In genomic region chr11:60785136-60785535, GRCh38 we compare ENCODE assay signal across 20 cellular contexts. TPM values are rescaled to one million over a fixed set of nuclear protein-coding genes. Genes with fewer than 3 reads are reported as not detected.
DNase-seq lines count a peak whose midpoint lies in the region; ATAC-seq and TF ChIP-seq lines count a peak whose summit lies in the region.
"Had no signal": no experiment of that assay in that cellular context is flagged by ENCODE, and none has a peak within 500 bp of the region (broad histone marks: within the 10 kb centered on the region; RNA-seq: fewer than 3 reads in every experiment).

Gene MS4A10 (plus strand): TSS chr11:60785333. CDS start chr11:60790336, 5,003 bp downstream.

- H3K9me3 ChIP-seq in Caco-2 (no peaks in the 10 kb centered on the region), colonic mucosa (no peaks in the 10 kb centered on the region), liver (ENCODE audit: control insufficient read depth in 4 of 4, low read length in 3 of 4) (peaks cover 0 to 2% (median 0%) of the 10 kb centered on the region in 4 donors)
- no peaks in the 10 kb centered on the region for H3K9me3 ChIP-seq in CD4-positive, alpha-beta T cell (ENCODE audit: control insufficient read depth, low read length)

- no peak for TF ChIP-seq CTCF in Caco-2 (IDR thresholded peaks at IDR 0.05; ENCODE audit: insufficient read depth in 1 of 2, low read depth in 1 of 2, low read length in 1 of 2, severe bottlenecking in 1 of 2, unreplicated experiment in 1 of 2)
- no peak for TF ChIP-seq CTCF in colonic mucosa (IDR thresholded peaks at IDR 0.05)
- no peak for TF ChIP-seq CTCF in liver (IDR thresholded peaks at IDR 0.05; ENCODE audit: low read depth, low read length, missing input control)
- TF ChIP-seq CTCF in CD4-positive, alpha-beta T cell (IDR thresholded peaks at IDR 0.05) = no peak

- H3K4me1 ChIP-seq in Caco-2 (peaks cover 8% of the 10 kb centered on the region; the same call in 1 of the 2 replicates), colonic mucosa (no peaks in the 10 kb centered on the region), liver (ENCODE audit: control insufficient read depth in 4 of 4, insufficient read depth in 4 of 4, low read length in 3 of 4) (no peaks in the 10 kb centered on the region)

- no peak for ATAC-seq in CD4-positive, alpha-beta T cell (ENCODE audit: poor library complexity)

- H3K27me3 ChIP-seq in Caco-2 (replicated peaks; ENCODE audit: control insufficient read depth, insufficient read depth, low read length) = no peaks in the 10 kb centered on the region
- H3K27me3 ChIP-seq in colonic mucosa = no peaks in the 10 kb centered on the region
- H3K27me3 ChIP-seq in liver (ENCODE audit: control insufficient read depth in 4 of 4, insufficient read depth in 4 of 4, low read length in 3 of 4) = no peaks in the 10 kb centered on the region
- no peaks in the 10 kb centered on the region for H3K27me3 ChIP-seq in CD4-positive, alpha-beta T cell (ENCODE audit: control insufficient read depth, insufficient read depth, low read length)

- H3K27me3 Mint-ChIP-seq in Caco-2 (ENCODE audit: insufficient read depth, unreplicated experiment) = no peaks in the 10 kb centered on the region
- H3K27me3 Mint-ChIP-seq in CD4-positive, alpha-beta T cell = no peaks in the 10 kb centered on the region
- H3K27me3 Mint-ChIP-seq: IgD-negative memory B cell had no signal

- BruUV-seq in Caco-2 (replicated peaks; lab: Mats Ljungman, UMichigan) = no TSS peak

- WGBS in liver = 40% methylated on average over 9 of the region's 9 CpGs

- H3K4me1 Mint-ChIP-seq in Caco-2 (ENCODE audit: low read depth, unreplicated experiment) = no peaks in the 10 kb centered on the region
- no peaks in the 10 kb centered on the region for H3K4me1 Mint-ChIP-seq in CD4-positive, alpha-beta T cell (ENCODE audit: low read depth)
- H3K4me1 Mint-ChIP-seq: H9, IgD-negative memory B cell had no signal

- no peak within 1 kb of the TSS for H3K27ac Mint-ChIP-seq in Caco-2 (ENCODE audit: unreplicated experiment)
- H3K27ac Mint-ChIP-seq in CD4-positive, alpha-beta T cell = no peak within 1 kb of the TSS
- H3K27ac Mint-ChIP-seq: IgD-negative memory B cell had no signal

- H3K27ac ChIP-seq in colonic mucosa (no peak within 1 kb of the TSS), liver (ENCODE audit: low read depth in 1 of 2, low read length in 2 of 2) (no peak within 1 kb of the TSS)
- H3K27ac ChIP-seq in CD4-positive, alpha-beta T cell (ENCODE audit: low read depth, low read length) = no peak within 1 kb of the TSS

- H3K36me3 ChIP-seq in Caco-2 (ENCODE audit: control insufficient read depth, insufficient read depth, low read length) = no peaks in the 10 kb centered on the region
- H3K36me3 ChIP-seq in colonic mucosa = no peaks in the 10 kb centered on the region
- no peaks in the 10 kb centered on the region for H3K36me3 ChIP-seq in liver (ENCODE audit: control insufficient read depth in 4 of 4, insufficient read depth in 3 of 4, low read depth in 1 of 4, low read length in 3 of 4)

- CTCF ChIA-PET in Caco-2 (lab: Charles Lee) = interaction anchor here (0.7 to 1.1 kb wide), 2 partner anchors 9 to 22 kb away, joined by 3 read pairs; no protein-coding TSS in a partner anchor
- CTCF ChIA-PET in CD4-positive, alpha-beta T cell (lab: Charles Lee) = interaction anchor here (0.9 to 1.6 kb wide), 2 partner anchors 10 kb away, joined by 3 to 6 read pairs; no protein-coding TSS in a partner anchor

- no peak within 1 kb of the TSS for H3K4me3 Mint-ChIP-seq in Caco-2 (ENCODE audit: unreplicated experiment)
- H3K4me3 Mint-ChIP-seq in CD4-positive, alpha-beta T cell = no peak within 1 kb of the TSS
- H3K4me3 Mint-ChIP-seq: H9 had no signal

- no peak for TF ChIP-seq RAD21 in liver (IDR thresholded peaks at IDR 0.05)

- H3K9ac ChIP-seq in colonic mucosa (ENCODE audit: low read depth in 2 of 2, low read length in 2 of 2) (no peak within 1 kb of the TSS), liver (ENCODE audit: low read depth in 1 of 2, low read length in 2 of 2) (no peak within 1 kb of the TSS)

- DNase-seq in Caco-2 = peak; percentile 14 to 53
- DNase-seq in colonic mucosa = peak; percentile 44
- DNase-seq in posterior vena cava (ENCODE audit: low spot score) = peak; percentile 34
- DNase-seq in KG1 (lab: John Stamatoyannopoulos, UW) = no peak
- no peak for DNase-seq in CD4-positive, alpha-beta T cell
- DNase-seq in NCI-H146 treated with DMSO at 0.1 percent for 48 hours (lab: John Stamatoyannopoulos, UW; ENCODE audit: unreplicated experiment) = no peak
- DNase-seq in activated CD4-positive, alpha-beta T cell treated with anti-CD3 and anti-CD28 coated beads for 4 hours = no peak
- DNase-seq: C1 segment of cervical spinal cord; DMS53; H9; MV-4-11; NCI-H146; NCI-H2107; NCI-H226; NCI-H69; NK-92 treated with Interleukin-12 subunit alpha and Interleukin-12 subunit beta, amount 100 ng/mL, for 24 hours had no signal

- H3K36me3 Mint-ChIP-seq in Caco-2 (ENCODE audit: insufficient read depth, unreplicated experiment) = no peaks in the 10 kb centered on the region
- H3K36me3 Mint-ChIP-seq in CD4-positive, alpha-beta T cell (ENCODE audit: low read depth) = no peaks in the 10 kb centered on the region
- H3K36me3 Mint-ChIP-seq: IgD-negative memory B cell had no signal

- intact Hi-C loops in Caco-2 (cut with micrococcal nuclease; ENCODE audit: unreplicated experiment) = no loop called here
- intact Hi-C loops in colonic mucosa (cut with DNase I) = no loop called here
- intact Hi-C loops in posterior vena cava (cut with DNase I) = no loop called here
- intact Hi-C loops in CD4-positive, alpha-beta T cell (cut with DNase I, micrococcal nuclease) = no loop called here

- POLR2A ChIA-PET in Caco-2 (lab: Charles Lee) = no interaction called here
- POLR2A ChIA-PET in CD4-positive, alpha-beta T cell (lab: Charles Lee) = no interaction called here

- H3K9me3 Mint-ChIP-seq in Caco-2 (ENCODE audit: unreplicated experiment) = no peaks in the 10 kb centered on the region
- no peaks in the 10 kb centered on the region for H3K9me3 Mint-ChIP-seq in CD4-positive, alpha-beta T cell
- H3K9me3 Mint-ChIP-seq: IgD-negative memory B cell had no signal

- H3K4me3 ChIP-seq in Caco-2 (ENCODE audit: low read depth, low read length) = no peak within 1 kb of the TSS
- no peak within 1 kb of the TSS for H3K4me3 ChIP-seq in colonic mucosa
- no peak within 1 kb of the TSS for H3K4me3 ChIP-seq in liver (ENCODE audit: low read depth in 1 of 3, low read length in 3 of 3)

TF ChIP-seq in liver, 16 proteins besides CTCF, POLR2A, EP300 and RAD21:
- TF ChIP-seq ATF3 (IDR thresholded peaks at IDR 0.05) (no peak), HNF4A (conservative IDR thresholded peaks at IDR 0.05) (peak; percentile 21 to 28)

RNA-seq across cellular contexts. Expression of gene MS4A10, which starts in this region (rescaled TPM):
- total RNA-seq in Caco-2 (2022) (0.14 TPM in 1 of 2 replicates, not detected in the other), colonic mucosa (under 1 TPM; 0.10 to 0.66 TPM), liver (not detected), posterior vena cava (not detected)
- not detected for polyA plus RNA-seq in liver
- not detected for total RNA-seq in CD4-positive, alpha-beta T cell
- total RNA-seq: A172, H9, HT-29 had no signal
- polyA plus RNA-seq: IgD-negative memory B cell had no signal

Comparison
In these comparisons a context has a peak if more than half of its experiments do, and no peak if none do; other contexts are left out.
1. Peak in DNase-seq in Caco-2; RNA of the gene not detected or under 1 TPM.
2. Peak in DNase-seq in colonic mucosa; RNA of the gene not detected or under 1 TPM.
3. Peak in DNase-seq in posterior vena cava; RNA of the gene not detected or under 1 TPM.